In the genomic region with DNA sequence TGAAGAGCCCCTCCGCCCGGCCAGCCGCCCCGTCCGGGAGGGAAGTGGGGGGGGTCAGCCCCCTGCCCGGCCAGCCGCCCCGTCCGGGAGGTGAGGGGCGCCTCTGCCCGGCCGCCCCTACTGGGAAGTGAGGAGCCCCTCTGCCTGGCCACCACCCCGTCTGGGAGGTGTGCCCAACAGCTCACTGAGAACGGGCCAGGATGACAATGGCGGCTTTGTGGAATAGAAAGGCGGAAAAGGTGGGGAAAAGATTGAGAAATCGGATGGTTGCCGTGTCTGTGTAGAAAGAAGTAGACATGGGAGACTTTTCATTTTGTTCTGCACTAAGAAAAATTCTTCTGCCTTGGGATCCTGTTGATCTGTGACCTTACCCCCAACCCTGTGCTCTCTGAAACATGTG, we compare ENCODE assay signal across 2 cellular contexts. TPM values are rescaled to one million over a fixed set of nuclear protein-coding genes. Genes with fewer than 3 reads are reported as not detected.
"Had no signal": no experiment of that assay in that cellular context is flagged by ENCODE, and none has a peak within 500 bp of the region (broad histone marks: within the 10 kb centered on the region; RNA-seq: fewer than 3 reads in every experiment).

No MANE protein-coding gene starts in this region.

RNA-seq across cellular contexts. Expression of a gene that starts 6.6 kb away (rescaled TPM):
- total RNA-seq: right lobe of liver had no signal

RNA-seq across cellular contexts. Expression of a gene that starts 33.3 kb away (rescaled TPM):
- polyA plus RNA-seq: neural cell had no signal
